In the genomic region with DNA sequence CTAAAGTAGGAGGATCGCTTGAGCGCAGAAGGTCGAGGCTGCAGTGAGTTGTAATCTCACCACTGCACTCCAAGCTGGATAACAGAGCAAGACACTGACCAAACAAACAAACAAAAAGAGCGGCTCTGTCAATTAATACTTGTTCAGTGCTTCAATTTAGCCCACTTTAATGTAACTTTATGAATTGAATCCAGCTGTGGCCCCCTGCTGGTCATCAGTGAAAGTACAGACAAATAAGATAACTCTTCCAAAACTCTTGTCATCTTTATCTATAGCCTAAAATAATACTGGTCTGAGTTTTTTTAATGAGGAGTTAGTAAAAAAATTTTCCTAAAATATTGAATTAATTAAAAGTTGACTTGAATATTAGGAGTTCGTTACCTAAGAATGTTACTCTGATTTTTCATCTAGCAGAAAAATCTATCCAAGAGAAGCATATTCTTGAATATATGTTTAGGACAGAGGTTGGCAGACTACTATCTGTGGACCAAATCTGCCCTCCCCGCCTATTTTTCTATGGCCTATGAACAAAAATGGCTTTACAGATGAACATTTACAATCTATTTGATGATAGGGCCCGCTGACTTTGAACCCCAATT, we compare ENCODE assay signal across 8 cellular contexts. TPM values are rescaled to one million over a fixed set of nuclear protein-coding genes. Genes with fewer than 3 reads are reported as not detected.
A peak's percentile ranks its signal among the peaks of the same experiment; 100 is the strongest.
DNase-seq lines count a peak whose midpoint lies in the region; ATAC-seq and TF ChIP-seq lines count a peak whose summit lies in the region.

No MANE protein-coding gene starts in this region.

- CTCF ChIA-PET in Panc1 (lab: Charles Lee), result interaction anchor here (0.6 to 0.7 kb wide), 3 partner anchors 82 to 1002 kb away, joined by 3 to 5 read pairs (median 3); no protein-coding TSS in a partner anchor

- DNase-seq in DMS53 treated with DMSO at 0.1 percent for 48 hours (lab: John Stamatoyannopoulos, UW; ENCODE audit: unreplicated experiment), result peak; percentile 7
- peak; percentile 22 for DNase-seq in Panc1 (ENCODE audit: low read depth, low spot score)
- DNase-seq in activated T-helper 2 cell treated with anti-CD3 and anti-CD28 coated beads, Interferon-gamma antibody, Interleukin-2, Interleukin-4, amounts not matched to agents 10 μg/mL and 5 μg/mL and 100 μg/mL, durations not matched to agents 14 hours and 24 hours and 36 hours (ENCODE audit: low spot score), result peak; percentile 14
- peak; percentile 54 for DNase-seq in germinal center (ENCODE audit: low spot score)
- peak; percentile 67 for DNase-seq in sciatic nerve (ENCODE audit: low spot score)

- no peaks in the 10 kb centered on the region for H3K9me3 ChIP-seq in Panc1 (ENCODE audit: control insufficient read depth, insufficient read depth, low read depth, low read length)

- in situ Hi-C loops in Panc1 (cut with HindIII; ENCODE audit: low pct_unique_long_range_greater_than_20kb, low sequenced_read_pairs), result no loop called here

- intact Hi-C loops in Panc1 (cut with micrococcal nuclease; ENCODE audit: unreplicated experiment), result loop anchor here (1.0 kb wide), 1 partner anchor 100 kb away; no protein-coding TSS in a partner anchor
- intact Hi-C loops in activated T-helper 2 cell treated with anti-CD3 and anti-CD28 coated beads, Interferon-gamma antibody, Interleukin-2, Interleukin-4, amounts not matched to agents 10 μg/mL and 5 μg/mL and 100 μg/mL, durations not matched to agents 14 hours and 24 hours and 36 hours (cut with micrococcal nuclease), result loop anchor here (1.0 to 5.0 kb wide), 3 partner anchors 26 to 286 kb away; partner anchors contain the start of genes ATP5PF and GABPA
- intact Hi-C loops in sciatic nerve (cut with DNase I), result loop anchor here (5.0 kb wide), 1 partner anchor 101 kb away; the partner anchor contains the start of gene MRPL39

- H3K27ac Mint-ChIP-seq in activated T-helper 2 cell treated with anti-CD3 and anti-CD28 coated beads, Interferon-gamma antibody, Interleukin-2, Interleukin-4, amounts not matched to agents 10 μg/mL and 5 μg/mL and 100 μg/mL, durations not matched to agents 14 hours and 24 hours and 36 hours, result no peak overlapping the region
- no peak overlapping the region for H3K27ac Mint-ChIP-seq in stimulated activated memory B cell treated with anti-CD40 and anti-IgM and Interleukin-4, amounts not matched to agents 10 μg/mL and 1 μg/mL and 100 μg/mL, for 72 hours

- no peaks in the 10 kb centered on the region for H3K36me3 ChIP-seq in Panc1 (ENCODE audit: control insufficient read depth, insufficient read depth, low read length)

- H3K27ac ChIP-seq in Panc1 (ENCODE audit: low read length), result no peak overlapping the region

- no peaks in the 10 kb centered on the region for H3K36me3 Mint-ChIP-seq in activated T-helper 2 cell treated with anti-CD3 and anti-CD28 coated beads, Interferon-gamma antibody, Interleukin-2, Interleukin-4, amounts not matched to agents 10 μg/mL and 5 μg/mL and 100 μg/mL, durations not matched to agents 14 hours and 24 hours and 36 hours (ENCODE audit: low read depth)
- no peaks in the 10 kb centered on the region for H3K36me3 Mint-ChIP-seq in stimulated activated memory B cell treated with anti-CD40 and anti-IgM and Interleukin-4, amounts not matched to agents 10 μg/mL and 1 μg/mL and 100 μg/mL, for 72 hours

- H3K4me1 Mint-ChIP-seq in activated T-helper 2 cell treated with anti-CD3 and anti-CD28 coated beads, Interferon-gamma antibody, Interleukin-2, Interleukin-4, amounts not matched to agents 10 μg/mL and 5 μg/mL and 100 μg/mL, durations not matched to agents 14 hours and 24 hours and 36 hours (ENCODE audit: low read depth), result peaks cover 1% of the 10 kb centered on the region
- no peaks in the 10 kb centered on the region for H3K4me1 Mint-ChIP-seq in stimulated activated memory B cell treated with anti-CD40 and anti-IgM and Interleukin-4, amounts not matched to agents 10 μg/mL and 1 μg/mL and 100 μg/mL, for 72 hours

- POLR2A ChIA-PET in Panc1 (lab: Charles Lee), result no interaction called here

- H3K9me3 Mint-ChIP-seq in activated T-helper 2 cell treated with anti-CD3 and anti-CD28 coated beads, Interferon-gamma antibody, Interleukin-2, Interleukin-4, amounts not matched to agents 10 μg/mL and 5 μg/mL and 100 μg/mL, durations not matched to agents 14 hours and 24 hours and 36 hours, result no peaks in the 10 kb centered on the region
- no peaks in the 10 kb centered on the region for H3K9me3 Mint-ChIP-seq in stimulated activated memory B cell treated with anti-CD40 and anti-IgM and Interleukin-4, amounts not matched to agents 10 μg/mL and 1 μg/mL and 100 μg/mL, for 72 hours

- H3K27me3 ChIP-seq in Panc1 (ENCODE audit: control insufficient read depth, insufficient read depth, low read length), result no peaks in the 10 kb centered on the region

- TF ChIP-seq CTCF in Panc1 (IDR thresholded peaks at IDR 0.05), result peak; percentile 79

- no peak overlapping the region for H3K4me3 ChIP-seq in Panc1 (ENCODE audit: low read depth in 2 of 2, low read length in 2 of 2)

- H3K4me1 ChIP-seq in Panc1 (ENCODE audit: control insufficient read depth, insufficient read depth, low read length), result no peaks in the 10 kb centered on the region

- ATAC-seq in HG02642 (IDR thresholded peaks at IDR 0.05; ENCODE audit: poor library complexity, unreplicated experiment), result peak; percentile 44
- no peak for ATAC-seq in Panc1
- ATAC-seq in sciatic nerve, result peak; percentile 22
- no peak for ATAC-seq in HG02840 (IDR thresholded peaks at IDR 0.05; ENCODE audit: low FRiP score, unreplicated experiment)
- ATAC-seq in stimulated activated memory B cell treated with anti-CD40 and anti-IgM and Interleukin-4, amounts not matched to agents 10 μg/mL and 1 μg/mL and 100 μg/mL, for 72 hours, result no peak

- BruUV-seq in Panc1 (replicated peaks; lab: Mats Ljungman, UMichigan), result no TSS peak

- no peaks in the 10 kb centered on the region for H3K27me3 Mint-ChIP-seq in activated T-helper 2 cell treated with anti-CD3 and anti-CD28 coated beads, Interferon-gamma antibody, Interleukin-2, Interleukin-4, amounts not matched to agents 10 μg/mL and 5 μg/mL and 100 μg/mL, durations not matched to agents 14 hours and 24 hours and 36 hours (ENCODE audit: low read depth)
- H3K27me3 Mint-ChIP-seq in stimulated activated memory B cell treated with anti-CD40 and anti-IgM and Interleukin-4, amounts not matched to agents 10 μg/mL and 1 μg/mL and 100 μg/mL, for 72 hours, result no peaks in the 10 kb centered on the region

- no peak overlapping the region for H3K4me3 Mint-ChIP-seq in activated T-helper 2 cell treated with anti-CD3 and anti-CD28 coated beads, Interferon-gamma antibody, Interleukin-2, Interleukin-4, amounts not matched to agents 10 μg/mL and 5 μg/mL and 100 μg/mL, durations not matched to agents 14 hours and 24 hours and 36 hours (ENCODE audit: low read depth)
- no peak overlapping the region for H3K4me3 Mint-ChIP-seq in stimulated activated memory B cell treated with anti-CD40 and anti-IgM and Interleukin-4, amounts not matched to agents 10 μg/mL and 1 μg/mL and 100 μg/mL, for 72 hours

RNA-seq across cellular contexts. Expression of gene ATP5PF, which starts 26.1 kb away (rescaled TPM):
- total RNA-seq in Panc1 (2021; ENCODE audit: unreplicated experiment) (103 TPM), sciatic nerve (83.6 TPM)
- 97.5 TPM for polyA plus RNA-seq in Panc1 (2012; ENCODE audit: insufficient read length)
- 156 and 163 TPM in 2 replicates for total RNA-seq in activated T-helper 2 cell treated with anti-CD3 and anti-CD28 coated beads, Interferon-gamma antibody, Interleukin-2, Interleukin-4, amounts not matched to agents 10 μg/mL and 5 μg/mL and 100 μg/mL, durations not matched to agents 14 hours and 24 hours and 36 hours

RNA-seq across cellular contexts. Expression of gene GABPA, which starts 26.2 kb away (rescaled TPM):
- 17.6 TPM for total RNA-seq in Panc1 (2021; ENCODE audit: unreplicated experiment)
- polyA plus RNA-seq in Panc1 (2012; ENCODE audit: insufficient read length), result 7.1 TPM
- total RNA-seq in activated T-helper 2 cell treated with anti-CD3 and anti-CD28 coated beads, Interferon-gamma antibody, Interleukin-2, Interleukin-4, amounts not matched to agents 10 μg/mL and 5 μg/mL and 100 μg/mL, durations not matched to agents 14 hours and 24 hours and 36 hours, result 22.7 and 26.3 TPM in 2 replicates
- 32.7 TPM for total RNA-seq in sciatic nerve

Comparison
In these comparisons a context has a peak if more than half of its experiments do, and no peak if none do; other contexts are left out.
1. DNase-seq: peak in every context shown above with its lines; median percentile 67 in sciatic nerve; 54 in germinal center; 22 in Panc1; 14 in activated T-helper 2 cell treated with anti-CD3 and anti-CD28 coated beads, Interferon-gamma antibody, Interleukin-2, Interleukin-4, amounts not matched to agents 10 μg/mL and 5 μg/mL and 100 μg/mL, durations not matched to agents 14 hours and 24 hours and 36 hours; 7 in DMS53 treated with DMSO at 0.1 percent for 48 hours.
2. ATAC-seq: peak in HG02642 (single experiment) and sciatic nerve (single experiment); none in Panc1 (single experiment), HG02840 (single experiment) and stimulated activated memory B cell treated with anti-CD40 and anti-IgM and Interleukin-4, amounts not matched to agents 10 μg/mL and 1 μg/mL and 100 μg/mL, for 72 hours (single experiment).